In genomic region chr6:42131531-42131930, GRCh38 we compare ENCODE assay signal across 13 cellular contexts. TPM values are rescaled to one million over a fixed set of nuclear protein-coding genes. Genes with fewer than 3 reads are reported as not detected.
DNase-seq lines count a peak whose midpoint lies in the region; ATAC-seq and TF ChIP-seq lines count a peak whose summit lies in the region.
"Had no signal": no experiment of that assay in that cellular context is flagged by ENCODE, and none has a peak within 500 bp of the region (broad histone marks: within the 10 kb centered on the region; RNA-seq: fewer than 3 reads in every experiment).

No MANE protein-coding gene starts in this region.

- H3K4me1 Mint-ChIP-seq in HFFc6 (ENCODE audit: low read depth): peaks cover 15% of the 10 kb centered on the region

- peak overlapping the region; percentile 91 for H3K27ac Mint-ChIP-seq in HFFc6
- H3K27ac Mint-ChIP-seq: activated naive CD8-positive, alpha-beta T cell treated with anti-CD3 and anti-CD28 coated beads, Interleukin-2, amount 50 U/mL, for 24 hours; natural killer cell treated with Interleukin-12 subunit alpha and Interleukin-12 subunit beta and Interleukin-15 and Interleukin-18, amount 100 ng/mL, for 72 hours had no signal

- DNase-seq in HFFc6 (peak; percentile 73), amniotic epithelial cell (ENCODE audit: low read depth) (peak; percentile 90), foreskin fibroblast (peak; percentile 76 to 90), stromal cell of bone marrow (ENCODE audit: low read depth) (peak; percentile 71), cerebellum (ENCODE audit: low spot score) (no peak)
- DNase-seq in activated T-cell treated with anti-CD3 and anti-CD28 coated beads, Interleukin-2, amount 50 U/mL, for 1 hour: no peak
- DNase-seq: activated naive CD8-positive, alpha-beta T cell treated with anti-CD3 and anti-CD28 coated beads, Interleukin-2, amount 50 U/mL, for 24 hours; NCI-H1436; stimulated activated CD4-positive, alpha-beta T cell treated with anti-CD3 and anti-CD28 coated beads, Interleukin-1b, Interleukin-23, amount 100 ng/mL, for 48 hours; stimulated activated naive CD8-positive, alpha-beta T cell treated with anti-CD3 and anti-CD28 coated beads, Interleukin-15, Interleukin-2, amounts not matched to agents 100 U/mL and 50 U/mL, for 24 hours; T-helper 2 cell had no signal

- no peaks in the 10 kb centered on the region; the same call in 1 of the 2 replicates for H3K36me3 Mint-ChIP-seq in HFFc6 (ENCODE audit: low read depth)
- H3K36me3 Mint-ChIP-seq: natural killer cell treated with Interleukin-12 subunit alpha and Interleukin-12 subunit beta and Interleukin-15 and Interleukin-18, amount 100 ng/mL, for 72 hours had no signal

- no peak for ATAC-seq in GM21576 (IDR thresholded peaks at IDR 0.05; ENCODE audit: unreplicated experiment)
- ATAC-seq: activated naive CD8-positive, alpha-beta T cell treated with anti-CD3 and anti-CD28 coated beads, Interleukin-2, amount 50 U/mL, for 24 hours; natural killer cell treated with Interleukin-12 subunit alpha and Interleukin-12 subunit beta and Interleukin-15 and Interleukin-18, amount 100 ng/mL, for 72 hours; stimulated activated naive CD8-positive, alpha-beta T cell treated with anti-CD3 and anti-CD28 coated beads, Interleukin-15, Interleukin-2, amounts not matched to agents 100 U/mL and 50 U/mL, for 24 hours had no signal

- TF ChIP-seq CTCF in HFFc6 (IDR thresholded peaks at IDR 0.05) (no peak), foreskin fibroblast (IDR thresholded peaks at IDR 0.05; ENCODE audit: low read depth, low read length) (no peak)

- no peak overlapping the region for H3K4me3 Mint-ChIP-seq in HFFc6
- H3K4me3 Mint-ChIP-seq: activated naive CD8-positive, alpha-beta T cell treated with anti-CD3 and anti-CD28 coated beads, Interleukin-2, amount 50 U/mL, for 24 hours; natural killer cell treated with Interleukin-12 subunit alpha and Interleukin-12 subunit beta and Interleukin-15 and Interleukin-18, amount 100 ng/mL, for 72 hours had no signal

- no peaks in the 10 kb centered on the region for H3K9me3 Mint-ChIP-seq in HFFc6
- H3K9me3 Mint-ChIP-seq: activated naive CD8-positive, alpha-beta T cell treated with anti-CD3 and anti-CD28 coated beads, Interleukin-2, amount 50 U/mL, for 24 hours; natural killer cell treated with Interleukin-12 subunit alpha and Interleukin-12 subunit beta and Interleukin-15 and Interleukin-18, amount 100 ng/mL, for 72 hours had no signal

- no peak overlapping the region for H3K4me3 ChIP-seq in foreskin fibroblast (ENCODE audit: low read depth in 1 of 2, low read length in 2 of 2)

- no peaks in the 10 kb centered on the region for H3K27me3 Mint-ChIP-seq in HFFc6 (ENCODE audit: insufficient read depth)
- H3K27me3 Mint-ChIP-seq: activated naive CD8-positive, alpha-beta T cell treated with anti-CD3 and anti-CD28 coated beads, Interleukin-2, amount 50 U/mL, for 24 hours had no signal

RNA-seq across cellular contexts. Expression of gene C6orf132, which starts 10.9 kb away (rescaled TPM):
- 1 to 10 TPM; 4.7 to 6.6 (median 5.1) TPM for total RNA-seq in HFFc6 (2021; fragmentation: NEBNext Ultra II Directional; extraction: Animal tissue kit (Norgen Biotek cat#: 25700))
- total RNA-seq in cerebellum: not detected

RNA-seq across cellular contexts. Expression of gene GUCA1A, which starts 41.6 kb away (rescaled TPM):
- not detected for total RNA-seq in HFFc6 (2021; fragmentation: NEBNext Ultra II Directional; extraction: Animal tissue kit (Norgen Biotek cat#: 25700))
- 1.6 TPM for total RNA-seq in cerebellum
- total RNA-seq: natural killer cell treated with Interleukin-12 subunit alpha and Interleukin-12 subunit beta and Interleukin-15 and Interleukin-18, amount 100 ng/mL, for 72 hours had no signal

Comparison
In these comparisons a context has a peak if more than half of its experiments do, and no peak if none do; other contexts are left out.
1. DNase-seq: peak in HFFc6 (single experiment), amniotic epithelial cell (single experiment), foreskin fibroblast (2 of 2) and stromal cell of bone marrow (single experiment); none in cerebellum (single experiment) and activated T-cell treated with anti-CD3 and anti-CD28 coated beads, Interleukin-2, amount 50 U/mL, for 1 hour (single experiment).